In the genomic region with DNA sequence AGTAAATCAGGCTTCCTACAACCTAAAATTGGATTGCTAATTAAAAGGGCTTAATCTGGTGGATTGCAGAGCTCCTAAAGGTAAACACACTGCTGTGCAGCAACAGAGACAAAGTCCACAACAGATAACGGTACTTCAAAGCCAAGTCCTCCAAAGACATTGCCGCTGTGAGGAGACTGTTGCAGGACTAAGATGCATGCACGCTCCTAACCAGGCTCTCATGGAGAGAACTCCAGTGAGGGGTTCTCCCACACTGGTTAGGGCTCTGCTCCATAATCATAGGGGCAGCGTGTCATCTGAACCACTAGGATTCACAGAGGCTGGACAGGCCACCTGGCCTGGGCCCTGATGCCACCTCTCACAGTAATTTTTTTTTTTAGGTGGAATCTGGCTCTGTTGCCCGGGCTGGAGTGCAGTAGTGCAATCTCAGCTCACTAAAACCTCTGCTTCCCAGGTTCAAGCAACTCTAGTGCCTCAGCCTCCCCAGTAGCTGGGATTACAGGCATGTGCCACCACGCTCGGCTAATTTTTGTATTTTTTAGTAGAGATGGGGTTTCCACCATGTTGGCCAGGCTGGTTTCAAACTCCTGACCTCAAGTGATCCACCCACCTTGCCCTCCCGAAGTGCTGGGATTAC, we compare ENCODE assay signal across 22 cellular contexts. TPM values are rescaled to one million over a fixed set of nuclear protein-coding genes. Genes with fewer than 3 reads are reported as not detected.
DNase-seq lines count a peak whose midpoint lies in the region; ATAC-seq, FAIRE-seq and TF ChIP-seq lines count a peak whose summit lies in the region.
"Had no signal": no experiment of that assay in that cellular context is flagged by ENCODE, and none has a peak within 500 bp of the region (broad histone marks: within the 10 kb centered on the region; RNA-seq: fewer than 3 reads in every experiment).

No MANE protein-coding gene starts in this region.

- peak; percentile 85 to 93 (median 90) for ATAC-seq in right lobe of liver
- no peak for ATAC-seq in stimulated activated naive CD8-positive, alpha-beta T cell treated with anti-CD3 and anti-CD28 coated beads, Interleukin-15, amount 100 ng/mL, for 72 hours
- no peak for ATAC-seq in GM21529 (IDR thresholded peaks at IDR 0.05; ENCODE audit: unreplicated experiment)
- ATAC-seq: A549, HCT116 had no signal

- no peak overlapping the region for H3K27ac Mint-ChIP-seq in stimulated activated naive CD8-positive, alpha-beta T cell treated with anti-CD3 and anti-CD28 coated beads, Interleukin-15, amount 100 ng/mL, for 72 hours
- H3K27ac Mint-ChIP-seq: B cell, IgD-negative memory B cell had no signal

- DNase-seq in HuH-7 (ENCODE audit: low spot score) (peak; percentile 83), H1 (ENCODE audit: low read depth in 1 of 2, low spot score in 2 of 2) (no peak), right lobe of liver (peak in 2 of 3 donors; percentile 43 to 78), small intestine (peak; percentile 89), hippocampal formation (lab: John Stamatoyannopoulos, UW) (no peak)
- DNase-seq in stimulated activated naive CD8-positive, alpha-beta T cell treated with anti-CD3 and anti-CD28 coated beads, Interleukin-15, amount 100 ng/mL, for 72 hours: no peak
- DNase-seq: DMS79, GM23248, NCI-H1105, NCI-H146, NCI-H2029 treated with DMSO at 0.1 percent for 48 hours, NCI-H2171, NCI-H345, NCI-H524, NCI-H774, OCI-M1, Right ventricle myocardium superior had no signal

- H2AFZ ChIP-seq in H1 (ENCODE audit: low read length): no peak overlapping the region
- H2AFZ ChIP-seq: GM23248 had no signal

- TF ChIP-seq POLR2A in H1 (IDR thresholded peaks at IDR 0.05; ENCODE audit: control extremely low read depth in 1 of 2, low read depth in 2 of 2, low read length in 2 of 2): no peak
- TF ChIP-seq POLR2A in right lobe of liver (IDR thresholded peaks at IDR 0.05): no peak

- H3K9me3 ChIP-seq in H1 (ENCODE audit: insufficient read depth in 2 of 2, low read depth in 1 of 2, low read length in 1 of 2) (no peaks in the 10 kb centered on the region), right lobe of liver (no peaks in the 10 kb centered on the region), small intestine (ENCODE audit: control insufficient read depth, low read depth) (no peaks in the 10 kb centered on the region)
- H3K9me3 ChIP-seq: A549 had no signal

- H4K20me1 ChIP-seq in H1 (replicated peaks in 1 of 2; ENCODE audit: control insufficient read depth in 1 of 2, insufficient read depth in 2 of 2, low read length in 2 of 2): peaks cover 16 to 18% of the 10 kb centered on the region in 2 experiments

- POLR2A ChIA-PET in H1 (lab: Charles Lee; ENCODE audit: partially characterized antibody): interaction anchor here (3.1 kb wide), 1 partner anchor 101 kb away, joined by 13 read pairs; the partner anchor contains the start of gene PACSIN2

- H3K9me3 Mint-ChIP-seq in stimulated activated naive CD8-positive, alpha-beta T cell treated with anti-CD3 and anti-CD28 coated beads, Interleukin-15, amount 100 ng/mL, for 72 hours: no peaks in the 10 kb centered on the region
- H3K9me3 Mint-ChIP-seq: IgD-negative memory B cell had no signal

- intact Hi-C loops in right lobe of liver (cut with DNase I): no loop called here

- H3K79me1 ChIP-seq in H1 (ENCODE audit: low read depth, low read length): peaks cover 25% of the 10 kb centered on the region

- no peak overlapping the region for H3K18ac ChIP-seq in H1 (ENCODE audit: extremely low read depth, low read length)

- no peak overlapping the region for H4K5ac ChIP-seq in H1 (ENCODE audit: insufficient read length, low read depth, low read length)

- H3K23me2 ChIP-seq in H1 (ENCODE audit: low read depth, low read length): no peaks in the 10 kb centered on the region

- no peak overlapping the region for H3K27ac ChIP-seq in H1 (ENCODE audit: low read depth, low read length)
- H3K27ac ChIP-seq in right lobe of liver: peak overlapping the region in 2 of 3 donors; percentile 29 to 74
- no peak overlapping the region for H3K27ac ChIP-seq in small intestine (ENCODE audit: low read depth in 1 of 2, low read length in 1 of 2)
- H3K27ac ChIP-seq: A549, GM23248 had no signal

- no peak overlapping the region for H4K8ac ChIP-seq in H1 (ENCODE audit: extremely low read depth, insufficient read depth, low read length)

- H3K27me3 ChIP-seq in H1 (replicated peaks in 1 of 4; ENCODE audit: control insufficient read depth in 3 of 4, extremely low read depth in 1 of 4, insufficient read depth in 3 of 4, low read length in 3 of 4) (no peaks in the 10 kb centered on the region), right lobe of liver (no peaks in the 10 kb centered on the region), small intestine (ENCODE audit: control insufficient read depth in 2 of 2, insufficient read depth in 2 of 2, low read length in 2 of 2) (no peaks in the 10 kb centered on the region)

- no peak overlapping the region for H2BK20ac ChIP-seq in H1 (ENCODE audit: low read length)

- no peak overlapping the region for H2BK120ac ChIP-seq in H1 (replicated peaks; ENCODE audit: low read depth, low read length)

- no peak overlapping the region for H3K56ac ChIP-seq in H1 (replicated peaks; ENCODE audit: insufficient read length, low read depth, low read length)

- H3K9ac ChIP-seq in H1 (replicated peaks in 1 of 4; ENCODE audit: extremely low read depth in 1 of 4, low read depth in 3 of 4, low read length in 3 of 4): no peak overlapping the region
- H3K9ac ChIP-seq: GM23248 had no signal

- H3K4me1 ChIP-seq in H1 (replicated peaks in 1 of 4; ENCODE audit: control insufficient read depth in 3 of 4, insufficient read depth in 4 of 4, low read length in 3 of 4) (peaks cover 8 to 20% (median 18%) of the 10 kb centered on the region in 4 experiments), right lobe of liver (peaks cover 0 to 30% (median 11%) of the 10 kb centered on the region in 4 donors), small intestine (ENCODE audit: control insufficient read depth in 2 of 2, insufficient read depth in 1 of 2, low read depth in 1 of 2, low read length in 1 of 2) (no peaks in the 10 kb centered on the region)

- no peak for TF ChIP-seq EP300 in H1 (IDR thresholded peaks at IDR 0.05; ENCODE audit: borderline replicate concordance in 1 of 2, low read depth in 2 of 2, low read length in 2 of 2)

- TF ChIP-seq RAD21 in H1 (IDR thresholded peaks at IDR 0.05 in 1 of 2, conservative IDR thresholded peaks at IDR 0.05 in 1 of 2; ENCODE audit: low read depth in 2 of 2, low read length in 2 of 2): no peak

- H3K4me3 ChIP-seq in H1 (ENCODE audit: extremely low read depth in 1 of 4, insufficient read depth in 2 of 4, low read depth in 3 of 4, low read length in 4 of 4) (no peak overlapping the region), right lobe of liver (no peak overlapping the region), small intestine (ENCODE audit: low read depth in 1 of 2, low read length in 2 of 2) (no peak overlapping the region)
- H3K4me3 ChIP-seq: A549, GM23248 had no signal

- no peak overlapping the region for H2BK5ac ChIP-seq in H1 (ENCODE audit: low read depth, low read length)

- H2AK5ac ChIP-seq in H1 (ENCODE audit: low read depth, low read length): no peak overlapping the region

- H3K4me3 Mint-ChIP-seq in stimulated activated naive CD8-positive, alpha-beta T cell treated with anti-CD3 and anti-CD28 coated beads, Interleukin-15, amount 100 ng/mL, for 72 hours: no peak overlapping the region
- H3K4me3 Mint-ChIP-seq: B cell, IgD-negative memory B cell had no signal

- no peak overlapping the region for H3K4me2 ChIP-seq in H1 (ENCODE audit: insufficient read depth in 1 of 2, low read depth in 2 of 2, low read length in 2 of 2)
- H3K4me2 ChIP-seq: A549 had no signal

- no peak overlapping the region for H2BK15ac ChIP-seq in H1 (ENCODE audit: low read length)

- no peak overlapping the region for H2BK12ac ChIP-seq in H1 (ENCODE audit: low read depth, low read length)

- peaks cover 5% of the 10 kb centered on the region for H3K4me1 Mint-ChIP-seq in stimulated activated naive CD8-positive, alpha-beta T cell treated with anti-CD3 and anti-CD28 coated beads, Interleukin-15, amount 100 ng/mL, for 72 hours

- H3K14ac ChIP-seq in H1 (ENCODE audit: insufficient read length): no peak overlapping the region

- peak overlapping the region; percentile 44 for H4K91ac ChIP-seq in H1 (replicated peaks; ENCODE audit: insufficient read length, low read length)

- 83% methylated on average over 8 of the region's 8 CpGs; no CpG with 5 or more reads in 1 of the 2 experiments for WGBS in H1 (ENCODE audit: extremely low coverage in 1 of 2, insufficient coverage in 1 of 2, insufficient read length in 1 of 2, insufficient replicate concordance in 2 of 2, low coverage in 1 of 2, low lambda C conversion rate in 2 of 2, missing lambda C conversion rate in 1 of 2), 2 experiments
- 39% methylated on average over 5 of the region's 8 CpGs for WGBS in right lobe of liver (ENCODE audit: insufficient coverage, low coverage, low lambda C conversion rate, missing lambda C conversion rate)
- WGBS in small intestine, 3 donors: 24 to 73% (median 45%) methylated on average over 8 of the region's 8 CpGs

- H3K36me3 ChIP-seq in H1 (ENCODE audit: control insufficient read depth in 2 of 4, insufficient read depth in 4 of 4, low read length in 3 of 4): 0 out of 8 replicates have a peak, but pooled peaks cover 0 to 2% (median 0%) of the 10 kb centered on the region in 4 experiments
- H3K36me3 ChIP-seq in right lobe of liver: peaks cover 0 to 3% (median 0%) of the 10 kb centered on the region in 4 donors
- peaks cover 3 to 4% of the 10 kb centered on the region in 2 donors for H3K36me3 ChIP-seq in small intestine (ENCODE audit: control insufficient read depth in 2 of 2, insufficient read depth in 2 of 2, low read length in 2 of 2)

- CTCF ChIA-PET in H1 (lab: Charles Lee; ENCODE audit: partially characterized antibody): interaction anchor here (1.3 to 7.8 kb wide), 4 partner anchors 9 to 138 kb away, joined by 5 to 47 read pairs (median 8); no protein-coding TSS in a partner anchor

- H3K4ac ChIP-seq in H1 (replicated peaks; ENCODE audit: insufficient read length, low read depth, low read length): no peak overlapping the region

- peaks cover 0 to 63% of the 10 kb centered on the region in 2 experiments; a peak in 3 of 4 replicates for H3K79me2 ChIP-seq in H1 (ENCODE audit: control insufficient read depth in 1 of 2, insufficient read depth in 2 of 2, low read length in 2 of 2)

- FAIRE-seq in H1 (lab: Jason Lieb, UNC): no peak
- no peak for FAIRE-seq in small intestine (lab: Jason Lieb, UNC)
- FAIRE-seq: A549 had no signal

- TF ChIP-seq CTCF in H1 (IDR thresholded peaks at IDR 0.05; ENCODE audit: control extremely low read depth in 1 of 3, insufficient read depth in 1 of 3, low read depth in 1 of 3, low read length in 3 of 3): no peak
- TF ChIP-seq CTCF in right lobe of liver (IDR thresholded peaks at IDR 0.05): no peak

- no peak overlapping the region for H3K23ac ChIP-seq in H1 (ENCODE audit: insufficient read length)

- H3K27me3 Mint-ChIP-seq in stimulated activated naive CD8-positive, alpha-beta T cell treated with anti-CD3 and anti-CD28 coated beads, Interleukin-15, amount 100 ng/mL, for 72 hours: no peaks in the 10 kb centered on the region
- H3K27me3 Mint-ChIP-seq: B cell, IgD-negative memory B cell had no signal

RNA-seq across cellular contexts. Expression of gene ARFGAP3, which starts 56.9 kb away (rescaled TPM):
- total RNA-seq in H1 (2021; fragmentation: NEBNext Ultra II Directional; extraction: Animal tissue kit (Norgen Biotek cat#: 25700)): 15.8 and 16.0 TPM in 2 replicates
- 7.5 and 9.7 TPM in 2 replicates for polyA plus RNA-seq in H1 (2011; rRNA removed)
- 10.9 TPM for polyA plus RNA-seq in H1 (2011; cell fraction: cytosol; rRNA removed)
- 8.2 TPM for polyA plus RNA-seq in H1 (2011; cell fraction: nucleus; rRNA removed)
- polyA plus RNA-seq in H1 (2012, experiment 1 of 2): 9.2 to 12.3 TPM (median 10.6 TPM) in 4 replicates
- 1.6 TPM for polyA plus RNA-seq in H1 (2012, experiment 2 of 2)
- 8.8 TPM for polyA plus RNA-seq in H1 (2013, experiment 1 of 2)
- polyA plus RNA-seq in H1 (2013, experiment 2 of 2): 8.5 TPM
- polyA minus RNA-seq in H1 (2011; rRNA and poly(A)+ RNA removed): 14.1 and 15.9 TPM in 2 replicates
- 12.9 TPM for polyA minus RNA-seq in H1 (2011; cell fraction: cytosol; rRNA and poly(A)+ RNA removed)
- polyA minus RNA-seq in H1 (2011; cell fraction: nucleus; rRNA and poly(A)+ RNA removed): 10.2 TPM
- 10 to 100 TPM; 19.8 to 48.4 (median 30.4) TPM for total RNA-seq in right lobe of liver
- 10 to 100 TPM; 29.1 to 59.2 (median 47.0) TPM for polyA plus RNA-seq in small intestine

Comparison
In these comparisons a context has a peak if more than half of its experiments do, and no peak if none do; other contexts are left out.
1. DNase-seq: peak in HuH-7 (single experiment), right lobe of liver (2 of 3) and small intestine (single experiment); none in H1 (0 of 2), stimulated activated naive CD8-positive, alpha-beta T cell treated with anti-CD3 and anti-CD28 coated beads, Interleukin-15, amount 100 ng/mL, for 72 hours (0 of 2) and hippocampal formation (0 of 2).
2. H3K27ac ChIP-seq: peak in right lobe of liver (2 of 3); none in H1 (single experiment) and small intestine (0 of 2).
3. ATAC-seq: peak in right lobe of liver (4 of 4); none in stimulated activated naive CD8-positive, alpha-beta T cell treated with anti-CD3 and anti-CD28 coated beads, Interleukin-15, amount 100 ng/mL, for 72 hours (single experiment) and GM21529 (single experiment).